ENCODE assay signal across 20 cellular contexts in the genomic region with DNA sequence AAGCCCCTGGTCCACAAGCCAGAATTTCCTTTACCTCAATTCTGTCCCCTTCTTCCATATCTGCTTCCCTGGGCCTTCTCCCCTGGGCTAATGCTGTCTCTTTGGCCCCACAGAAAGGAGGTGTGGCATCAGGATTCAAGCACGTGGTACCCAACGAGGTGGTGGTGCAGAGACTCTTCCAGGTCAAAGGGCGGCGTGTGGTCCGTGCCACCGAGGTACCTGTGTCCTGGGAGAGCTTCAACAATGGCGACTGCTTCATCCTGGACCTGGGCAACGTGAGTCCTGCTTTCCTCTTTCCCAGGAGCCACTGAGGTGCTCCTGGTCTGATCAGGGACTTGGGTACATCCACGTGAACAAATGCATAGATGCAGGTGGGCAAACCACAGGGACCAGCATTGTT.
"Had no signal": no experiment of that assay in that cellular context is flagged by ENCODE, and none has a peak within 500 bp of the region (broad histone marks: within the 10 kb centered on the region; RNA-seq: fewer than 3 reads in every experiment).

No MANE protein-coding gene starts in this region.

- H3K27me3 ChIP-seq: testis, tibial nerve had no signal

- DNase-seq: caudate nucleus; effector CD4-positive, alpha-beta T cell; endodermal cell; erythroblast; foreskin melanocyte; immature natural killer cell; left colon; mammary epithelial cell; mucosa of descending colon; stimulated activated CD4-positive, alpha-beta T cell treated with anti-CD3 and anti-CD28 coated beads, Interleukin-1b, Interleukin-23, amount 100 ng/mL, for 48 hours; stimulated activated CD4-positive, alpha-beta T cell treated with anti-CD3 and anti-CD28 coated beads, Interleukin-4, amount 100 ng/mL, for 24 hours; stimulated activated naive CD8-positive, alpha-beta T cell treated with anti-CD3 and anti-CD28 coated beads, Interleukin-15, amount 100 ng/mL, for 72 hours; testis had no signal

- H3K4me3 ChIP-seq: coronary artery, mucosa of descending colon, smooth muscle cell, testis, tibial nerve had no signal

- H3K9me3 ChIP-seq: mucosa of descending colon, testis, tibial nerve had no signal

- H3K27ac ChIP-seq: testis had no signal

- H3K4me2 ChIP-seq: smooth muscle cell had no signal

- ATAC-seq: left colon; mucosa of descending colon; naive thymus-derived CD8-positive, alpha-beta T cell; stimulated activated memory B cell treated with anti-CD40 and anti-IgM and Interleukin-4, amounts not matched to agents 10 μg/mL and 1 μg/mL and 100 μg/mL, for 72 hours; stimulated activated naive CD8-positive, alpha-beta T cell treated with anti-CD3 and anti-CD28 coated beads, Interleukin-15, amount 100 ng/mL, for 72 hours had no signal

- FAIRE-seq: endothelial cell of umbilical vein, keratinocyte had no signal
